Comparison of ENCODE assay signal across 22 cellular contexts in genomic region chr18:46414863-46415262, GRCh38.
A peak's percentile ranks its signal among the peaks of the same experiment; 100 is the strongest.
DNase-seq lines count a peak whose midpoint lies in the region; ATAC-seq, FAIRE-seq and TF ChIP-seq lines count a peak whose summit lies in the region.
"Had no signal": no experiment of that assay in that cellular context is flagged by ENCODE, and none has a peak within 500 bp of the region (broad histone marks: within the 10 kb centered on the region; RNA-seq: fewer than 3 reads in every experiment).

No MANE protein-coding gene starts in this region.

- H4K5ac ChIP-seq in H1 (ENCODE audit: insufficient read length, low read depth, low read length), result no peak overlapping the region

- H3K4me1 ChIP-seq in H1 (replicated peaks in 1 of 4; ENCODE audit: control insufficient read depth in 3 of 4, insufficient read depth in 4 of 4, low read length in 3 of 4) (peaks cover 22 to 49% (median 34%) of the 10 kb centered on the region in 4 experiments), Caco-2 (no peaks in the 10 kb centered on the region)

- H4K91ac ChIP-seq in H1 (replicated peaks; ENCODE audit: insufficient read length, low read length), result peak overlapping the region; percentile 29

- TF ChIP-seq CTCF in H1 (IDR thresholded peaks at IDR 0.05; ENCODE audit: control extremely low read depth in 1 of 3, insufficient read depth in 1 of 3, low read depth in 1 of 3, low read length in 3 of 3), result no peak
- TF ChIP-seq CTCF in nephron (IDR thresholded peaks at IDR 0.05; ENCODE audit: unreplicated experiment in 3 of 3), result no peak
- TF ChIP-seq CTCF in Caco-2 (IDR thresholded peaks at IDR 0.05; ENCODE audit: insufficient read depth in 1 of 2, low read depth in 1 of 2, low read length in 1 of 2, severe bottlenecking in 1 of 2, unreplicated experiment in 1 of 2), result no peak

- no peak for TF ChIP-seq RAD21 in H1 (IDR thresholded peaks at IDR 0.05 in 1 of 2, conservative IDR thresholded peaks at IDR 0.05 in 1 of 2; ENCODE audit: low read depth in 2 of 2, low read length in 2 of 2)

- H2AFZ ChIP-seq in H1 (ENCODE audit: low read length), result no peak overlapping the region

- 52% methylated on average over 7 of the region's 7 CpGs; no CpG with 5 or more reads in 1 of the 2 experiments for WGBS in H1 (ENCODE audit: extremely low coverage in 1 of 2, insufficient coverage in 1 of 2, insufficient read length in 1 of 2, insufficient replicate concordance in 2 of 2, low coverage in 1 of 2, low lambda C conversion rate in 2 of 2, missing lambda C conversion rate in 1 of 2), 2 experiments

- intact Hi-C loops in Caco-2 (cut with micrococcal nuclease; ENCODE audit: unreplicated experiment), result no loop called here

- H3K36me3 Mint-ChIP-seq in nephron (ENCODE audit: low read depth) (no peaks in the 10 kb centered on the region), Caco-2 (ENCODE audit: insufficient read depth, unreplicated experiment) (no peaks in the 10 kb centered on the region)
- H3K36me3 Mint-ChIP-seq: CD4-positive, alpha-beta memory T cell had no signal

- H3K9me3 ChIP-seq in H1 (ENCODE audit: insufficient read depth in 2 of 2, low read depth in 1 of 2, low read length in 1 of 2), result no peaks in the 10 kb centered on the region
- H3K9me3 ChIP-seq in Caco-2, result no peaks in the 10 kb centered on the region
- H3K9me3 ChIP-seq: BLaER1 treated with 17β-estradiol and CSF1 and Interleukin-3, amounts not matched to agents 10 nM and 100 nM; SJCRH30 had no signal

- H3K56ac ChIP-seq in H1 (replicated peaks; ENCODE audit: insufficient read length, low read depth, low read length), result no peak overlapping the region

- DNase-seq in NCI-H82 (lab: John Stamatoyannopoulos, UW), result peak; percentile 18
- no peak for DNase-seq in NCI-H82 treated with DMSO at 0.1 percent for 48 hours (lab: John Stamatoyannopoulos, UW; ENCODE audit: unreplicated experiment)
- DNase-seq in NCI-H69 (lab: John Stamatoyannopoulos, UW), result peak; percentile 84
- no peak for DNase-seq in H1 (ENCODE audit: low read depth in 1 of 2, low spot score in 2 of 2)
- DNase-seq in GM19240 (ENCODE audit: insufficient read length, low spot score), result no peak
- no peak for DNase-seq in Caco-2
- DNase-seq: 8988T; CD4-positive, alpha-beta memory T cell; DND-41; HFFc6; NCI-H1105 treated with DMSO at 0.1 percent for 48 hours; NCI-H1694 treated with DMSO at 0.1 percent for 48 hours; NCI-H446; NCI-H526; NK-92 treated with Interleukin-12 subunit alpha and Interleukin-12 subunit beta, amount 100 ng/mL, for 24 hours; SJCRH30; SW 1271 had no signal

- H2AK5ac ChIP-seq in H1 (ENCODE audit: low read depth, low read length), result no peak overlapping the region; the same call in 1 of the 2 replicates

- H2BK5ac ChIP-seq in H1 (ENCODE audit: low read depth, low read length), result peak overlapping the region; percentile 85; the same call in 1 of the 2 replicates

- POLR2A ChIA-PET in H1 (lab: Charles Lee; ENCODE audit: partially characterized antibody), result interaction anchor here (0.6 to 2.4 kb wide), 4 partner anchors 10 to 52 kb away, joined by 3 to 8 read pairs (median 4); no protein-coding TSS in a partner anchor
- POLR2A ChIA-PET in Caco-2 (lab: Charles Lee), result no interaction called here

- no peaks in the 10 kb centered on the region for H3K79me1 ChIP-seq in H1 (ENCODE audit: low read depth, low read length)

- TF ChIP-seq POLR2A in H1 (IDR thresholded peaks at IDR 0.05; ENCODE audit: control extremely low read depth in 1 of 2, low read depth in 2 of 2, low read length in 2 of 2), result no peak

- TF ChIP-seq EP300 in H1 (IDR thresholded peaks at IDR 0.05; ENCODE audit: borderline replicate concordance in 1 of 2, low read depth in 2 of 2, low read length in 2 of 2), result no peak

- H2BK12ac ChIP-seq in H1 (ENCODE audit: low read depth, low read length), result no peak overlapping the region

- peak; percentile 71 for FAIRE-seq in H1 (lab: Jason Lieb, UNC)
- FAIRE-seq: H54 had no signal

- BruUV-seq in Caco-2 (replicated peaks; lab: Mats Ljungman, UMichigan), result no TSS peak

- CTCF ChIA-PET in H1 (lab: Charles Lee; ENCODE audit: partially characterized antibody), result interaction anchor here (1.0 to 3.1 kb wide), 4 partner anchors 34 to 132 kb away, joined by 4 to 12 read pairs (median 7); no protein-coding TSS in a partner anchor
- CTCF ChIA-PET in Caco-2 (lab: Charles Lee), result no interaction called here

- peak overlapping the region; percentile 71 for H3K4ac ChIP-seq in H1 (replicated peaks; ENCODE audit: insufficient read length, low read depth, low read length)

- no peak overlapping the region for H3K27ac ChIP-seq in H1 (ENCODE audit: low read depth, low read length)
- H3K27ac ChIP-seq: BLaER1 treated with 17β-estradiol and CSF1 and Interleukin-3, amounts not matched to agents 10 nM and 100 nM; HL-60; SJCRH30 had no signal

- H3K23ac ChIP-seq in H1 (ENCODE audit: insufficient read length), result no peak overlapping the region

- H3K18ac ChIP-seq in H1 (ENCODE audit: extremely low read depth, low read length), result peak overlapping the region; percentile 84

- H3K27me3 ChIP-seq in H1 (replicated peaks in 1 of 4; ENCODE audit: control insufficient read depth in 3 of 4, extremely low read depth in 1 of 4, insufficient read depth in 3 of 4, low read length in 3 of 4) (no peaks in the 10 kb centered on the region; a peak in 2 of 7 replicates), Caco-2 (replicated peaks; ENCODE audit: control insufficient read depth, insufficient read depth, low read length) (no peaks in the 10 kb centered on the region)
- H3K27me3 ChIP-seq: BLaER1 treated with 17β-estradiol and CSF1 and Interleukin-3, amounts not matched to agents 10 nM and 100 nM; SJCRH30 had no signal

- H2BK20ac ChIP-seq in H1 (ENCODE audit: low read length), result peak overlapping the region; percentile 92; the same call in 1 of the 2 replicates

- H2BK120ac ChIP-seq in H1 (replicated peaks; ENCODE audit: low read depth, low read length), result no peak overlapping the region

- H4K8ac ChIP-seq in H1 (ENCODE audit: extremely low read depth, insufficient read depth, low read length), result no peak overlapping the region

- H3K27me3 Mint-ChIP-seq in nephron (ENCODE audit: low read depth) (peaks cover 4% of the 10 kb centered on the region), Caco-2 (ENCODE audit: insufficient read depth, unreplicated experiment) (no peaks in the 10 kb centered on the region)
- H3K27me3 Mint-ChIP-seq: CD4-positive, alpha-beta memory T cell had no signal

- no peak overlapping the region for H3K9ac ChIP-seq in H1 (replicated peaks in 1 of 4; ENCODE audit: extremely low read depth in 1 of 4, low read depth in 3 of 4, low read length in 3 of 4)
- H3K9ac ChIP-seq: BLaER1 treated with 17β-estradiol and CSF1 and Interleukin-3, amounts not matched to agents 10 nM and 100 nM had no signal

- no peaks in the 10 kb centered on the region for H3K79me2 ChIP-seq in H1 (ENCODE audit: control insufficient read depth in 1 of 2, insufficient read depth in 2 of 2, low read length in 2 of 2)

- H3K9me3 Mint-ChIP-seq in nephron (no peaks in the 10 kb centered on the region), Caco-2 (ENCODE audit: unreplicated experiment) (no peaks in the 10 kb centered on the region)
- H3K9me3 Mint-ChIP-seq: CD4-positive, alpha-beta memory T cell; HFFc6 had no signal

- H2BK15ac ChIP-seq in H1 (ENCODE audit: low read length), result no peak overlapping the region

- H3K4me2 ChIP-seq in H1 (ENCODE audit: insufficient read depth in 1 of 2, low read depth in 2 of 2, low read length in 2 of 2), result peak overlapping the region; percentile 19 to 29; a peak in 3 of 4 replicates

- peak overlapping the region; percentile 16 to 86 (median 66) for H3K27ac Mint-ChIP-seq in nephron
- no peak overlapping the region for H3K27ac Mint-ChIP-seq in Caco-2 (ENCODE audit: unreplicated experiment)
- H3K27ac Mint-ChIP-seq: CD4-positive, alpha-beta memory T cell; HFFc6 had no signal

- H3K23me2 ChIP-seq in H1 (ENCODE audit: low read depth, low read length), result no peaks in the 10 kb centered on the region

- no peak for ATAC-seq in GM21367 (IDR thresholded peaks at IDR 0.05; ENCODE audit: unreplicated experiment)

- H4K20me1 ChIP-seq in H1 (replicated peaks in 1 of 2; ENCODE audit: control insufficient read depth in 1 of 2, insufficient read depth in 2 of 2, low read length in 2 of 2), result peaks cover 0 to 2% of the 10 kb centered on the region in 2 experiments

- no peaks in the 10 kb centered on the region for H3K36me3 ChIP-seq in H1 (ENCODE audit: control insufficient read depth in 2 of 4, insufficient read depth in 4 of 4, low read length in 3 of 4)
- no peaks in the 10 kb centered on the region for H3K36me3 ChIP-seq in Caco-2 (ENCODE audit: control insufficient read depth, insufficient read depth, low read length)
- H3K36me3 ChIP-seq: SJCRH30 had no signal

- no peak overlapping the region for H3K4me3 ChIP-seq in H1 (ENCODE audit: extremely low read depth in 1 of 4, insufficient read depth in 2 of 4, low read depth in 3 of 4, low read length in 4 of 4)
- H3K4me3 ChIP-seq in Caco-2 (ENCODE audit: low read depth, low read length), result no peak overlapping the region
- H3K4me3 ChIP-seq: BLaER1 treated with 17β-estradiol and CSF1 and Interleukin-3, amounts not matched to agents 10 nM and 100 nM; SJCRH30 had no signal

- H3K4me1 Mint-ChIP-seq in nephron (peaks cover 77% of the 10 kb centered on the region), Caco-2 (ENCODE audit: low read depth, unreplicated experiment) (no peaks in the 10 kb centered on the region)

- no peak overlapping the region for H3K14ac ChIP-seq in H1 (ENCODE audit: insufficient read length)

- H3K4me3 Mint-ChIP-seq in nephron, result no peak overlapping the region
- no peak overlapping the region for H3K4me3 Mint-ChIP-seq in Caco-2 (ENCODE audit: unreplicated experiment)
- H3K4me3 Mint-ChIP-seq: CD4-positive, alpha-beta memory T cell; HFFc6 had no signal

TF ChIP-seq in H1, 55 proteins besides CTCF, POLR2A, EP300 and RAD21 (continues in another document):
- TF ChIP-seq MAFK (IDR thresholded peaks at IDR 0.05; ENCODE audit: low read depth, low read length), result no peak
- 0 out of 2 replicates have a peak, but pooled peaks have one; percentile 73 for TF ChIP-seq ATF2 (IDR thresholded peaks at IDR 0.05; ENCODE audit: low read length)
- TF ChIP-seq, protein P1, sequence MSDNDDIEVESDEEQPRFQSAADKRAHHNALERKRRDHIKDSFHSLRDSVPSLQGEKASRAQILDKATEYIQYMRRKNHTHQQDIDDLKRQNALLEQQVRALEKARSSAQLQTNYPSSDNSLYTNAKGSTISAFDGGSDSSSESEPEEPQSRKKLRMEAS (IDR thresholded peaks at IDR 0.05), result 0 out of 2 replicates have a peak, but pooled peaks have one; percentile 29

Comparison
In these comparisons a context has a peak if more than half of its experiments do, and no peak if none do; other contexts are left out.
1. DNase-seq: peak in NCI-H82 (single experiment) and NCI-H69 (single experiment); none in NCI-H82 treated with DMSO at 0.1 percent for 48 hours (single experiment), H1 (0 of 2), GM19240 (single experiment) and Caco-2 (0 of 2).